11 cellular contexts compared by ENCODE assay signal in genomic region chr11:67312187-67313021, GRCh38. TPM values are rescaled to one million over a fixed set of nuclear protein-coding genes. Genes with fewer than 3 reads are reported as not detected.
A peak's percentile ranks its signal among the peaks of the same experiment; 100 is the strongest.
DNase-seq lines count a peak whose midpoint lies in the region; ATAC-seq, FAIRE-seq and TF ChIP-seq lines count a peak whose summit lies in the region.
"Had no signal": no experiment of that assay in that cellular context is flagged by ENCODE, and none has a peak within 500 bp of the region (broad histone marks: within the 10 kb centered on the region; RNA-seq: fewer than 3 reads in every experiment).

No MANE protein-coding gene starts in this region.

- FAIRE-seq in HepG2 (lab: Jason Lieb, UNC) = no peak

- peak overlapping the region; percentile 90 for H3K27ac ChIP-seq in VCaP
- no peak overlapping the region for H3K27ac ChIP-seq in HepG2 (ENCODE audit: extremely low read length, insufficient read depth, low read length)
- no peak overlapping the region for H3K27ac ChIP-seq in gastrocnemius medialis
- H3K27ac ChIP-seq: thoracic aorta had no signal

- TF ChIP-seq CTCF in VCaP (conservative IDR thresholded peaks at IDR 0.05) = no peak
- TF ChIP-seq CTCF in HepG2 (CRISPR knock-in tag; IDR thresholded peaks at IDR 0.05) = no peak
- no peak for TF ChIP-seq CTCF in gastrocnemius medialis (IDR thresholded peaks at IDR 0.05 in 4 of 5, conservative IDR thresholded peaks at IDR 0.05 in 1 of 5)

- H4K20me1 ChIP-seq in HepG2 (ENCODE audit: insufficient read depth, low read length) = no peaks in the 10 kb centered on the region

- TF ChIP-seq EP300 in HepG2 (IDR thresholded peaks at IDR 0.05; ENCODE audit: low read depth in 2 of 2, low read length in 2 of 2) (no peak), HepG2 (CRISPR knock-in tag; IDR thresholded peaks at IDR 0.05; ENCODE audit: borderline replicate concordance) (no peak)

- no peaks in the 10 kb centered on the region for H3K27me3 Mint-ChIP-seq in IgD-negative memory B cell
- H3K27me3 Mint-ChIP-seq in dendritic cell treated with granulocyte-macrophage colony-stimulating factor and Interleukin-4, amounts not matched to agents 40 ng/mL and 50 ng/mL, for 4 days = no peaks in the 10 kb centered on the region

- H3K36me3 Mint-ChIP-seq in IgD-negative memory B cell = no peaks in the 10 kb centered on the region
- H3K36me3 Mint-ChIP-seq in dendritic cell treated with granulocyte-macrophage colony-stimulating factor and Interleukin-4, amounts not matched to agents 40 ng/mL and 50 ng/mL, for 4 days (ENCODE audit: low read depth) = peaks cover 52% of the 10 kb centered on the region

- H3K9me3 ChIP-seq in HepG2 (ENCODE audit: low read length) (no peaks in the 10 kb centered on the region), gastrocnemius medialis (no peaks in the 10 kb centered on the region)
- H3K9me3 ChIP-seq: thoracic aorta had no signal

- H3K27me3 ChIP-seq in HepG2 (ENCODE audit: control insufficient read depth in 1 of 2, insufficient read depth in 2 of 2, low read length in 2 of 2) = no peaks in the 10 kb centered on the region
- no peaks in the 10 kb centered on the region for H3K27me3 ChIP-seq in gastrocnemius medialis

- peak overlapping the region; percentile 70 to 88 (median 86) for H3K27ac Mint-ChIP-seq in IgD-negative memory B cell
- H3K27ac Mint-ChIP-seq in dendritic cell treated with granulocyte-macrophage colony-stimulating factor and Interleukin-4, amounts not matched to agents 40 ng/mL and 50 ng/mL, for 4 days = peak overlapping the region; percentile 41

- CTCF ChIA-PET in HepG2 (lab: Yijun Ruan, JAX; ENCODE audit: low intra/inter-chr PET ratio, low total read pairs) = no interaction called here

- H2AFZ ChIP-seq in HepG2 (ENCODE audit: low read length) = no peak overlapping the region

- H3K4me1 ChIP-seq in HepG2 (ENCODE audit: insufficient read depth, low read length) = peaks cover 5% of the 10 kb centered on the region; the same call in 1 of the 2 replicates
- no peaks in the 10 kb centered on the region for H3K4me1 ChIP-seq in gastrocnemius medialis

- TF ChIP-seq POLR2A in HepG2 (IDR thresholded peaks at IDR 0.05; ENCODE audit: insufficient read depth in 1 of 2, low read depth in 2 of 2, low read length in 2 of 2) (no peak), gastrocnemius medialis (IDR thresholded peaks at IDR 0.05) (no peak)

- H3K4me2 ChIP-seq in HepG2 (ENCODE audit: low read depth, low read length) = no peak overlapping the region

- TF ChIP-seq RAD21 in HepG2 (CRISPR knock-in tag; IDR thresholded peaks at IDR 0.05) = no peak

- H3K4me3 ChIP-seq in HepG2 (replicated peaks in 1 of 3; ENCODE audit: insufficient read depth in 1 of 3, low read depth in 2 of 3, low read length in 3 of 3) (no peak overlapping the region), gastrocnemius medialis (no peak overlapping the region)
- H3K4me3 ChIP-seq: thoracic aorta had no signal

- no peak overlapping the region for H3K9ac ChIP-seq in HepG2 (ENCODE audit: insufficient read depth, low read depth, low read length)

- intact Hi-C loops in dendritic cell treated with granulocyte-macrophage colony-stimulating factor and Interleukin-4, amounts not matched to agents 40 ng/mL and 50 ng/mL, for 4 days (cut with micrococcal nuclease) = no loop called here
- intact Hi-C loops in HepG2 (cut with micrococcal nuclease; ENCODE audit: unreplicated experiment) (loop anchor here (10.0 kb wide), 1 partner anchor 198 kb away; the partner anchor contains the start of gene KDM2A), gastrocnemius medialis (cut with DNase I; ENCODE audit: low total_unique reads) (no loop called here), left ventricle myocardium superior (cut with micrococcal nuclease) (no loop called here)

- no peaks in the 10 kb centered on the region for H3K9me3 Mint-ChIP-seq in IgD-negative memory B cell
- H3K9me3 Mint-ChIP-seq in dendritic cell treated with granulocyte-macrophage colony-stimulating factor and Interleukin-4, amounts not matched to agents 40 ng/mL and 50 ng/mL, for 4 days = no peaks in the 10 kb centered on the region

- peak; percentile 44 for DNase-seq in stimulated activated CD4-positive, alpha-beta T cell treated with anti-CD3 and anti-CD28 coated beads, Interleukin-4, amount 100 ng/mL, for 24 hours
- DNase-seq in NCI-H1930 (lab: John Stamatoyannopoulos, UW) (no peak), HepG2 (ENCODE audit: low spot score) (no peak), gastrocnemius medialis (no peak), left ventricle myocardium superior (no peak)
- DNase-seq: foreskin fibroblast, NCI-H2107 had no signal

- no TSS peak for BruUV-seq in HepG2 (replicated peaks; lab: Mats Ljungman, UMichigan)

- 76% methylated on average over 22 of the region's 22 CpGs for WGBS in HepG2 (ENCODE audit: low lambda C conversion rate)

- ATAC-seq in HepG2 = no peak
- ATAC-seq in gastrocnemius medialis = no peak
- ATAC-seq in left ventricle myocardium superior = no peak

- in situ Hi-C loops in HepG2 (cut with HindIII; ENCODE audit: extremely low pct_ligation_motif_present, low pct_unique_long_range_greater_than_20kb) = no loop called here
- in situ Hi-C loops in gastrocnemius medialis (cut with MboI; ENCODE audit: low sequenced_read_pairs in 4 of 4) = loop anchor here in 2 of 4 donors (5.0 to 10.0 kb wide), 2 partner anchors 45 to 48 kb away; partner anchors contain the start of gene GRK2 (in 2 of the 2)

- H3K4me3 Mint-ChIP-seq in IgD-negative memory B cell = peak overlapping the region in 2 of 4 donors; percentile 62 to 89
- peak overlapping the region; percentile 48 for H3K4me3 Mint-ChIP-seq in dendritic cell treated with granulocyte-macrophage colony-stimulating factor and Interleukin-4, amounts not matched to agents 40 ng/mL and 50 ng/mL, for 4 days

- POLR2A ChIA-PET in HepG2 (lab: Yijun Ruan, JAX) = interaction anchor here (2.0 kb wide), 1 partner anchor 9 kb away, joined by 9 read pairs; the partner anchor contains the start of gene SSH3

- H3K36me3 ChIP-seq in HepG2 (replicated peaks in 1 of 2; ENCODE audit: control insufficient read depth in 1 of 2, insufficient read depth in 2 of 2, low read length in 2 of 2) = no peaks in the 10 kb centered on the region; a peak in 1 of 5 replicates
- H3K36me3 ChIP-seq in gastrocnemius medialis = peaks cover 0 to 20% of the 10 kb centered on the region in 2 donors

- no peaks in the 10 kb centered on the region for H3K79me2 ChIP-seq in HepG2 (ENCODE audit: insufficient read depth, low read length)

- peaks cover 9 to 12% (median 11%) of the 10 kb centered on the region in 3 donors for H3K4me1 Mint-ChIP-seq in IgD-negative memory B cell
- H3K4me1 Mint-ChIP-seq in dendritic cell treated with granulocyte-macrophage colony-stimulating factor and Interleukin-4, amounts not matched to agents 40 ng/mL and 50 ng/mL, for 4 days (ENCODE audit: low read depth) = peaks cover 38% of the 10 kb centered on the region

RNA-seq across cellular contexts. Expression of gene SSH3, which starts 9.1 kb away (rescaled TPM):
- polyA plus RNA-seq in IgD-negative memory B cell (5.5 TPM), HepG2 (2011; rRNA removed) (18.6 and 18.8 TPM in 2 replicates)
- total RNA-seq in HepG2 (2016; rRNA removed; fragmentation: Illumina TruSeq; extraction: Trizol) (7.5 and 12.4 TPM in 2 replicates), gastrocnemius medialis (10 to 100 TPM in 2 of 4 donors, 1 to 10 TPM in 2; 7.9 to 16.3 (median 11.9) TPM), left ventricle myocardium superior (18.7 TPM)
- 2.6 and 4.3 TPM in 2 replicates for total RNA-seq in HepG2 (2016; cell fraction: cytosol; rRNA removed; fragmentation: Illumina TruSeq; extraction: Trizol; ENCODE audit: low read depth)
- total RNA-seq in HepG2 (2016; cell fraction: insoluble cytoplasmic fraction; rRNA removed; fragmentation: Illumina TruSeq; extraction: Trizol) = 5.5 and 11.6 TPM in 2 replicates
- 5.3 and 7.4 TPM in 2 replicates for total RNA-seq in HepG2 (2016; cell fraction: membrane; rRNA removed; fragmentation: Illumina TruSeq; extraction: Trizol)
- total RNA-seq in HepG2 (2016; cell fraction: nucleus; rRNA removed; fragmentation: Illumina TruSeq; extraction: Trizol) = 13.3 and 15.7 TPM in 2 replicates
- 5.6 and 8.3 TPM in 2 replicates for polyA plus RNA-seq in HepG2 (2011; cell fraction: cytosol; rRNA removed)
- polyA plus RNA-seq in HepG2 (2011; cell fraction: nucleus; rRNA removed) = 74.8 and 103 TPM in 2 replicates
- 15.3 and 17.6 TPM in 2 replicates for polyA plus RNA-seq in HepG2 (2012)
- 4.4 and 5.1 TPM in 2 replicates for polyA plus RNA-seq in HepG2 (2016; cell fraction: cytosol; fragmentation: Illumina TruSeq; extraction: Trizol; ENCODE audit: low read depth)
- polyA plus RNA-seq in HepG2 (2016; cell fraction: insoluble cytoplasmic fraction; fragmentation: Illumina TruSeq; extraction: Trizol; ENCODE audit: low read depth) = 8.5 and 13.0 TPM in 2 replicates
- polyA plus RNA-seq in HepG2 (2016; cell fraction: membrane; fragmentation: Illumina TruSeq; extraction: Trizol; ENCODE audit: low read depth) = 7.7 and 10.7 TPM in 2 replicates
- 31.0 and 36.7 TPM in 2 replicates for polyA plus RNA-seq in HepG2 (2016; cell fraction: nucleus; fragmentation: Illumina TruSeq; extraction: Trizol; ENCODE audit: insufficient read depth, low read depth)
- 9.3 and 33.1 TPM in 2 replicates for polyA minus RNA-seq in HepG2 (2011; rRNA and poly(A)+ RNA removed; ENCODE audit: low replicate concordance)
- 5.9 and 7.6 TPM in 2 replicates for polyA minus RNA-seq in HepG2 (2011; cell fraction: cytosol; rRNA and poly(A)+ RNA removed)
- 12.7 and 14.4 TPM in 2 replicates for polyA minus RNA-seq in HepG2 (2011; cell fraction: nucleus; rRNA and poly(A)+ RNA removed)

RNA-seq across cellular contexts. Expression of gene ANKRD13D, which starts 23.3 kb away (rescaled TPM):
- polyA plus RNA-seq in IgD-negative memory B cell (17.3 TPM), HepG2 (2011; rRNA removed) (27.3 and 35.5 TPM in 2 replicates)
- total RNA-seq in HepG2 (2016; rRNA removed; fragmentation: Illumina TruSeq; extraction: Trizol) (4.8 and 18.6 TPM in 2 replicates), gastrocnemius medialis (10 to 100 TPM in 1 of 4 donors, 1 to 10 TPM in 3; 5.8 to 10.6 (median 9.7) TPM), left ventricle myocardium superior (13.1 TPM)
- total RNA-seq in HepG2 (2016; cell fraction: cytosol; rRNA removed; fragmentation: Illumina TruSeq; extraction: Trizol; ENCODE audit: low read depth) = 27.6 and 29.6 TPM in 2 replicates
- 5.9 and 17.7 TPM in 2 replicates for total RNA-seq in HepG2 (2016; cell fraction: insoluble cytoplasmic fraction; rRNA removed; fragmentation: Illumina TruSeq; extraction: Trizol)
- total RNA-seq in HepG2 (2016; cell fraction: membrane; rRNA removed; fragmentation: Illumina TruSeq; extraction: Trizol) = 13.2 and 14.7 TPM in 2 replicates
- 26.2 and 27.8 TPM in 2 replicates for total RNA-seq in HepG2 (2016; cell fraction: nucleus; rRNA removed; fragmentation: Illumina TruSeq; extraction: Trizol)
- 14.4 and 20.5 TPM in 2 replicates for polyA plus RNA-seq in HepG2 (2011; cell fraction: cytosol; rRNA removed)
- 139 and 163 TPM in 2 replicates for polyA plus RNA-seq in HepG2 (2011; cell fraction: nucleus; rRNA removed)
- 9.7 and 17.4 TPM in 2 replicates for polyA plus RNA-seq in HepG2 (2012)
- polyA plus RNA-seq in HepG2 (2016; cell fraction: cytosol; fragmentation: Illumina TruSeq; extraction: Trizol; ENCODE audit: low read depth) = 7.4 TPM in 2 replicates
- polyA plus RNA-seq in HepG2 (2016; cell fraction: insoluble cytoplasmic fraction; fragmentation: Illumina TruSeq; extraction: Trizol; ENCODE audit: low read depth) = 5.1 and 7.5 TPM in 2 replicates
- polyA plus RNA-seq in HepG2 (2016; cell fraction: membrane; fragmentation: Illumina TruSeq; extraction: Trizol; ENCODE audit: low read depth) = 10.9 and 11.1 TPM in 2 replicates
- polyA plus RNA-seq in HepG2 (2016; cell fraction: nucleus; fragmentation: Illumina TruSeq; extraction: Trizol; ENCODE audit: insufficient read depth, low read depth) = 77.4 and 86.1 TPM in 2 replicates
- 27.0 and 38.7 TPM in 2 replicates for polyA minus RNA-seq in HepG2 (2011; rRNA and poly(A)+ RNA removed; ENCODE audit: low replicate concordance)
- polyA minus RNA-seq in HepG2 (2011; cell fraction: cytosol; rRNA and poly(A)+ RNA removed) = 4.4 and 7.0 TPM in 2 replicates
- polyA minus RNA-seq in HepG2 (2011; cell fraction: nucleus; rRNA and poly(A)+ RNA removed) = 38.2 and 45.5 TPM in 2 replicates

RNA-seq across cellular contexts. Expression of gene POLD4, which starts 40.9 kb away (rescaled TPM):
- polyA plus RNA-seq in IgD-negative memory B cell = 384 TPM
- 10.5 and 10.9 TPM in 2 replicates for total RNA-seq in HepG2 (2016; rRNA removed; fragmentation: Illumina TruSeq; extraction: Trizol)
- total RNA-seq in HepG2 (2016; cell fraction: cytosol; rRNA removed; fragmentation: Illumina TruSeq; extraction: Trizol; ENCODE audit: low read depth) = 5.2 and 7.4 TPM in 2 replicates
- total RNA-seq in HepG2 (2016; cell fraction: insoluble cytoplasmic fraction; rRNA removed; fragmentation: Illumina TruSeq; extraction: Trizol) = 9.4 and 11.7 TPM in 2 replicates
- total RNA-seq in HepG2 (2016; cell fraction: membrane; rRNA removed; fragmentation: Illumina TruSeq; extraction: Trizol) = 9.2 and 9.7 TPM in 2 replicates
- 4.2 and 8.2 TPM in 2 replicates for total RNA-seq in HepG2 (2016; cell fraction: nucleus; rRNA removed; fragmentation: Illumina TruSeq; extraction: Trizol)
- 27.4 and 35.1 TPM in 2 replicates for polyA plus RNA-seq in HepG2 (2011; rRNA removed)
- 32.2 and 49.3 TPM in 2 replicates for polyA plus RNA-seq in HepG2 (2011; cell fraction: cytosol; rRNA removed)
- polyA plus RNA-seq in HepG2 (2011; cell fraction: nucleus; rRNA removed) = 59.7 and 63.0 TPM in 2 replicates
- 16.6 and 24.1 TPM in 2 replicates for polyA plus RNA-seq in HepG2 (2012)
- polyA plus RNA-seq in HepG2 (2016; cell fraction: cytosol; fragmentation: Illumina TruSeq; extraction: Trizol; ENCODE audit: low read depth) = 5.8 and 8.7 TPM in 2 replicates
- polyA plus RNA-seq in HepG2 (2016; cell fraction: insoluble cytoplasmic fraction; fragmentation: Illumina TruSeq; extraction: Trizol; ENCODE audit: low read depth) = 10.2 and 12.5 TPM in 2 replicates
- polyA plus RNA-seq in HepG2 (2016; cell fraction: membrane; fragmentation: Illumina TruSeq; extraction: Trizol; ENCODE audit: low read depth) = 7.5 and 7.8 TPM in 2 replicates
- 12.5 and 16.3 TPM in 2 replicates for polyA plus RNA-seq in HepG2 (2016; cell fraction: nucleus; fragmentation: Illumina TruSeq; extraction: Trizol; ENCODE audit: insufficient read depth, low read depth)
- 10.3 and 10.4 TPM in 2 replicates for polyA minus RNA-seq in HepG2 (2011; rRNA and poly(A)+ RNA removed; ENCODE audit: low replicate concordance)
- 10.2 and 11.6 TPM in 2 replicates for polyA minus RNA-seq in HepG2 (2011; cell fraction: cytosol; rRNA and poly(A)+ RNA removed)
- polyA minus RNA-seq in HepG2 (2011; cell fraction: nucleus; rRNA and poly(A)+ RNA removed) = 7.2 and 9.7 TPM in 2 replicates
- total RNA-seq in gastrocnemius medialis = 100 to 1,000 TPM in 2 of 4 donors, 10 to 100 TPM in 2; 57.4 to 115 (median 87.9) TPM
- total RNA-seq in left ventricle myocardium superior = 40.3 TPM

RNA-seq across cellular contexts. Expression of gene GRK2, which starts 46.1 kb away (rescaled TPM):
- polyA plus RNA-seq in IgD-negative memory B cell (26.2 TPM), HepG2 (2011; rRNA removed) (42.4 and 66.8 TPM in 2 replicates)
- total RNA-seq in HepG2 (2016; rRNA removed; fragmentation: Illumina TruSeq; extraction: Trizol) (26.3 and 31.3 TPM in 2 replicates), gastrocnemius medialis (10 to 100 TPM; 40.2 to 79.8 (median 68.4) TPM), left ventricle myocardium superior (56.8 TPM)
- 26.5 and 26.8 TPM in 2 replicates for total RNA-seq in HepG2 (2016; cell fraction: cytosol; rRNA removed; fragmentation: Illumina TruSeq; extraction: Trizol; ENCODE audit: low read depth)
- 21.7 and 32.4 TPM in 2 replicates for total RNA-seq in HepG2 (2016; cell fraction: insoluble cytoplasmic fraction; rRNA removed; fragmentation: Illumina TruSeq; extraction: Trizol)
- total RNA-seq in HepG2 (2016; cell fraction: membrane; rRNA removed; fragmentation: Illumina TruSeq; extraction: Trizol) = 46.5 and 47.3 TPM in 2 replicates
- 25.3 and 29.3 TPM in 2 replicates for total RNA-seq in HepG2 (2016; cell fraction: nucleus; rRNA removed; fragmentation: Illumina TruSeq; extraction: Trizol)
- 34.8 and 51.8 TPM in 2 replicates for polyA plus RNA-seq in HepG2 (2011; cell fraction: cytosol; rRNA removed)
- polyA plus RNA-seq in HepG2 (2011; cell fraction: nucleus; rRNA removed) = 202 and 278 TPM in 2 replicates
- 39.1 and 39.9 TPM in 2 replicates for polyA plus RNA-seq in HepG2 (2012)
- 19.6 and 21.3 TPM in 2 replicates for polyA plus RNA-seq in HepG2 (2016; cell fraction: cytosol; fragmentation: Illumina TruSeq; extraction: Trizol; ENCODE audit: low read depth)
- polyA plus RNA-seq in HepG2 (2016; cell fraction: insoluble cytoplasmic fraction; fragmentation: Illumina TruSeq; extraction: Trizol; ENCODE audit: low read depth) = 24.6 and 30.4 TPM in 2 replicates
- polyA plus RNA-seq in HepG2 (2016; cell fraction: membrane; fragmentation: Illumina TruSeq; extraction: Trizol; ENCODE audit: low read depth) = 34.4 and 41.1 TPM in 2 replicates
- 65.6 and 70.5 TPM in 2 replicates for polyA plus RNA-seq in HepG2 (2016; cell fraction: nucleus; fragmentation: Illumina TruSeq; extraction: Trizol; ENCODE audit: insufficient read depth, low read depth)
- polyA minus RNA-seq in HepG2 (2011; rRNA and poly(A)+ RNA removed; ENCODE audit: low replicate concordance) = 142 and 187 TPM in 2 replicates
- 39.4 and 40.8 TPM in 2 replicates for polyA minus RNA-seq in HepG2 (2011; cell fraction: cytosol; rRNA and poly(A)+ RNA removed)
- 41.1 and 50.2 TPM in 2 replicates for polyA minus RNA-seq in HepG2 (2011; cell fraction: nucleus; rRNA and poly(A)+ RNA removed)
